Comparison of ENCODE assay signal across 8 cellular contexts in the genomic region with DNA sequence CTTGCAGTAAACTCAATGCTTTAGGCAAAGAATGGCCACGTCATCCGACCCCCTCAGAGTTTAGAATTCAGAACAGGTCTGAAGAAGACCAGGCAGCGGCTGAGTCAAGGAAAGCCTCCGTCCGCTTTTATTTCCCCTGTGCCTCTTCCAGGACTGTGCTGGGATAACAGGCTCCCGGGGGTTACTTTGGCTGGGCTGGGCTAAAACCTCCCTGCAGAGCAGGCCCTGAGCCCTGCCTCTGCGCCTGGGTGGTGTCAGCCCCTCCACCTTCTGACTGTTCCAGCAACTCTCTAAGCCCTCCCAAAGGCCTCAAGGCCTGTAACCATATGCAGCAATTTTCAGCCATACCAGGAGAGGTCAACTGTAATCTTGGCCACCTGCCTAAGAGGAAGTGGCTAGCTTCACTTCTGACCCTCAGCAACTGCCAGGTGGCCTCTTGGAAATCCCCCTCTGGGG.
DNase-seq lines count a peak whose midpoint lies in the region; ATAC-seq and TF ChIP-seq lines count a peak whose summit lies in the region.

No MANE protein-coding gene starts in this region.

- no peak for TF ChIP-seq POLR2A in lower leg skin (IDR thresholded peaks at IDR 0.05)

- 72 to 75% methylated on average over 7 of the region's 7 CpGs for WGBS in lower leg skin, 2 donors

- peaks cover 8% of the 10 kb centered on the region for H3K27me3 Mint-ChIP-seq in activated T-helper 1 cell treated with anti-CD3 and anti-CD28 coated beads, Interleukin-12 subunit alpha, Interleukin-12 subunit beta, Interleukin-2, Interleukin-4 antibody, amounts not matched to agents 30 ng/mL and 10 ng/mL and 1 ng/mL, durations not matched to agents 14 hours and 24 hours and 36 hours (ENCODE audit: insufficient read depth)

- no peak overlapping the region for H3K4me3 ChIP-seq in fibroblast of villous mesenchyme (ENCODE audit: low read depth, low read length)
- no peak overlapping the region for H3K4me3 ChIP-seq in lower leg skin (ENCODE audit: low read depth, poor library complexity, severe bottlenecking)

- H3K4me3 Mint-ChIP-seq in activated T-helper 1 cell treated with anti-CD3 and anti-CD28 coated beads, Interleukin-12 subunit alpha, Interleukin-12 subunit beta, Interleukin-2, Interleukin-4 antibody, amounts not matched to agents 30 ng/mL and 10 ng/mL and 1 ng/mL, durations not matched to agents 14 hours and 24 hours and 36 hours, result no peak overlapping the region

- TF ChIP-seq CTCF in fibroblast of villous mesenchyme (IDR thresholded peaks at IDR 0.05; ENCODE audit: insufficient read depth, low read depth, low read length) (no peak), lower leg skin (IDR thresholded peaks at IDR 0.05) (no peak)

- intact Hi-C loops in activated T-helper 1 cell treated with anti-CD3 and anti-CD28 coated beads, Interleukin-12 subunit alpha, Interleukin-12 subunit beta, Interleukin-2, Interleukin-4 antibody, amounts not matched to agents 30 ng/mL and 10 ng/mL and 1 ng/mL, durations not matched to agents 14 hours and 24 hours and 36 hours (cut with micrococcal nuclease), result no loop called here
- intact Hi-C loops in lower leg skin (cut with DNase I; ENCODE audit: low total_unique reads), result no loop called here

- no peaks in the 10 kb centered on the region for H3K36me3 Mint-ChIP-seq in activated T-helper 1 cell treated with anti-CD3 and anti-CD28 coated beads, Interleukin-12 subunit alpha, Interleukin-12 subunit beta, Interleukin-2, Interleukin-4 antibody, amounts not matched to agents 30 ng/mL and 10 ng/mL and 1 ng/mL, durations not matched to agents 14 hours and 24 hours and 36 hours (ENCODE audit: low read depth)

- H3K9me3 Mint-ChIP-seq in activated T-helper 1 cell treated with anti-CD3 and anti-CD28 coated beads, Interleukin-12 subunit alpha, Interleukin-12 subunit beta, Interleukin-2, Interleukin-4 antibody, amounts not matched to agents 30 ng/mL and 10 ng/mL and 1 ng/mL, durations not matched to agents 14 hours and 24 hours and 36 hours, result no peaks in the 10 kb centered on the region

- no peak overlapping the region for H3K27ac Mint-ChIP-seq in activated T-helper 1 cell treated with anti-CD3 and anti-CD28 coated beads, Interleukin-12 subunit alpha, Interleukin-12 subunit beta, Interleukin-2, Interleukin-4 antibody, amounts not matched to agents 30 ng/mL and 10 ng/mL and 1 ng/mL, durations not matched to agents 14 hours and 24 hours and 36 hours

- DNase-seq in CMK (ENCODE audit: low read depth) (peak; percentile 43), M059J (ENCODE audit: low read depth) (peak; percentile 88), fibroblast of villous mesenchyme (ENCODE audit: low read depth) (peak; percentile 25), GDM1 (lab: John Stamatoyannopoulos, UW) (no peak), lower leg skin (ENCODE audit: low spot score in 2 of 2) (no peak)
- DNase-seq in activated T-helper 1 cell treated with anti-CD3 and anti-CD28 coated beads, Interleukin-12 subunit alpha, Interleukin-12 subunit beta, Interleukin-2, Interleukin-4 antibody, amounts not matched to agents 30 ng/mL and 10 ng/mL and 1 ng/mL, durations not matched to agents 14 hours and 24 hours and 36 hours (ENCODE audit: low spot score), result no peak

- no peaks in the 10 kb centered on the region for H3K4me1 Mint-ChIP-seq in activated T-helper 1 cell treated with anti-CD3 and anti-CD28 coated beads, Interleukin-12 subunit alpha, Interleukin-12 subunit beta, Interleukin-2, Interleukin-4 antibody, amounts not matched to agents 30 ng/mL and 10 ng/mL and 1 ng/mL, durations not matched to agents 14 hours and 24 hours and 36 hours (ENCODE audit: low read depth)

- ATAC-seq in GM21423 (IDR thresholded peaks at IDR 0.05; ENCODE audit: unreplicated experiment) (peak; percentile 34), SK-N-SH treated with all-trans-retinoic acid at 6 μM for 48 hours (no peak)

TF ChIP-seq in SK-N-SH treated with all-trans-retinoic acid at 6 μM for 48 hours, 23 proteins besides CTCF, POLR2A, EP300 and RAD21:
- TF ChIP-seq BACH2 (CRISPR knock-in tag; IDR thresholded peaks at IDR 0.05; ENCODE audit: borderline replicate concordance) (no peak), ZNF70 (CRISPR knock-in tag; IDR thresholded peaks at IDR 0.05) (no peak), ARNTL (CRISPR knock-in tag; IDR thresholded peaks at IDR 0.05; ENCODE audit: borderline replicate concordance, low read depth) (no peak), OSR1 (CRISPR knock-in tag; IDR thresholded peaks at IDR 0.05) (no peak), ZC3H10 (CRISPR knock-in tag; IDR thresholded peaks at IDR 0.05) (no peak), TSHZ2 (CRISPR knock-in tag; IDR thresholded peaks at IDR 0.05) (no peak), CSDC2 (CRISPR knock-in tag; IDR thresholded peaks at IDR 0.05) (no peak), CREB5 (CRISPR knock-in tag; IDR thresholded peaks at IDR 0.05; ENCODE audit: low read depth) (no peak)
TF ChIP-seq in SK-N-SH treated with all-trans-retinoic acid at 6 μM for 48 hours: peak in this region for 0.

Comparison
In these comparisons a context has a peak if more than half of its experiments do, and no peak if none do; other contexts are left out.
1. DNase-seq: peak in CMK (single experiment), M059J (single experiment) and fibroblast of villous mesenchyme (single experiment); none in activated T-helper 1 cell treated with anti-CD3 and anti-CD28 coated beads, Interleukin-12 subunit alpha, Interleukin-12 subunit beta, Interleukin-2, Interleukin-4 antibody, amounts not matched to agents 30 ng/mL and 10 ng/mL and 1 ng/mL, durations not matched to agents 14 hours and 24 hours and 36 hours (single experiment), GDM1 (single experiment) and lower leg skin (0 of 2).